ENCODE assay signal across 1 cellular context in the genomic region with DNA sequence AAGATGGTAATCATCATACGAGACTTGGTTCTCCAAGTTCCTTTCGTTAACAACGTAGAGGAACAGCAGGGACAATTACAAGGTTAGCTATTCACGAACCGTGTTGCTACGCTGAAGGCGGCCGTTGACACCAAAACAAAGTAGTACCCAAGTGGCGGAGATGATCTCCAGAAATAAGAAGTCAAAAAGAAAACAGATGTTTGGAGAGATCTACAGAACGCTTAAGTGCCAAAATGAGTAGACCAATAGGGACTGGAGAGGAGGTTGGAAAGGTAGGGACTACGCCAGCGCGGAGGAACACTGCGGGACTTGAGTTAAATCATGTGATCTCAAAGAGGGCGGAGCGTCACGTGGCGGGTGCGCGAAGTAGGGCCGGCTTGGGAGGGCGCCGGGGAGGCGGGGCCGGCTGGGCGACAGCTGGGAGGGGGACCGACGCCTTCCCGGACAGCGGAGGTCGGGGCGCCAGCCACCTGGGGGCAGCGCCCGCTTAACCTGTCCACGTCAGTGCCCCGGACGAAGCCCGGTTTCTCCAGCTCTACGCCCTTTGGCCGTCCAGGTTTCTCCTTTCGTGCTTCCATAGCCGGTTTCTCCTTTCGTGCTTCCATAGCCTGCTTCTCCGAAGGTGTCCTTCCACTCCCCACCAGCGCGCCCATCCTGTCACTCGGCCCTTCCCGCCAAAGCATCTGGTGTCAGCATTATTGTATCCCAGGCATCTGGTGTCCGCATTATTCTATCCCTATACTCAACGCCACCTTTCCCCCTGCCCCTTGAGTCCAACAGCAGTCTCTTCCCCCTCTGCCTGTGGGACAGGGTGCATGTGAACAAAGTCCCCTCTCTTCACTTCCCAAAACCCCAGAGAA.
A peak's percentile ranks its signal among the peaks of the same experiment; 100 is the strongest.
TF ChIP-seq lines count a peak whose summit lies in the region.

No MANE protein-coding gene starts in this region.

TF ChIP-seq in K562, 482 proteins besides CTCF, POLR2A, EP300 and RAD21 (continued from another document and continues in another):
- TF ChIP-seq, protein P1, sequence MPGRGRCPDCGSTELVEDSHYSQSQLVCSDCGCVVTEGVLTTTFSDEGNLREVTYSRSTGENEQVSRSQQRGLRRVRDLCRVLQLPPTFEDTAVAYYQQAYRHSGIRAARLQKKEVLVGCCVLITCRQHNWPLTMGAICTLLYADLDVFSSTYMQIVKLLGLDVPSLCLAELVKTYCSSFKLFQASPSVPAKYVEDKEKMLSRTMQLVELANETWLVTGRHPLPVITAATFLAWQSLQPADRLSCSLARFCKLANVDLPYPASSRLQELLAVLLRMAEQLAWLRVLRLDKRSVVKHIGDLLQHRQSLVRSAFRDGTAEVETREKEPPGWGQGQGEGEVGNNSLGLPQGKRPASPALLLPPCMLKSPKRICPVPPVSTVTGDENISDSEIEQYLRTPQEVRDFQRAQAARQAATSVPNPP (IDR thresholded peaks at IDR 0.05; ENCODE audit: borderline replicate concordance, insufficient read depth, insufficient read length) = no peak
- no peak for TF ChIP-seq ARHGAP35 (IDR thresholded peaks at IDR 0.05; ENCODE audit: partially characterized antibody)
- no peak for TF ChIP-seq FIP1L1 (IDR thresholded peaks at IDR 0.05; ENCODE audit: low read depth, low read length, poor library complexity, severe bottlenecking)
- peak; percentile 59; the same call in 1 of the 2 replicates for TF ChIP-seq CBX1 (IDR thresholded peaks at IDR 0.05; ENCODE audit: low read depth)
- no peak for TF ChIP-seq RBM22 (IDR thresholded peaks at IDR 0.05; ENCODE audit: low read depth, low read length, poor library complexity, severe bottlenecking)
- peak; percentile 72 for TF ChIP-seq NCOR1 (IDR thresholded peaks at IDR 0.05)
- no peak for TF ChIP-seq ZNF512 (tag; IDR thresholded peaks at IDR 0.05)
- no peak; the same call in 1 of the 2 replicates for TF ChIP-seq DMBX1 (CRISPR knock-in tag; IDR thresholded peaks at IDR 0.05; ENCODE audit: borderline replicate concordance)
- TF ChIP-seq ZNF124 (CRISPR knock-in tag; IDR thresholded peaks at IDR 0.05) = no peak
- no peak for TF ChIP-seq E2F3 (CRISPR knock-in tag; IDR thresholded peaks at IDR 0.05)
- no peak for TF ChIP-seq ZBTB9 (CRISPR knock-in tag; IDR thresholded peaks at IDR 0.05)
- TF ChIP-seq ZNF184 (CRISPR knock-in tag; IDR thresholded peaks at IDR 0.05) = no peak
- TF ChIP-seq FOXM1 (IDR thresholded peaks at IDR 0.05; ENCODE audit: low read depth) = no peak
- TF ChIP-seq FOXM1 (CRISPR knock-in tag; IDR thresholded peaks at IDR 0.05; ENCODE audit: low read depth) = no peak
- TF ChIP-seq PHB2 (IDR thresholded peaks at IDR 0.05; ENCODE audit: low read depth) = no peak
- TF ChIP-seq SMAD4 (CRISPR knock-in tag; conservative IDR thresholded peaks at IDR 0.05) = peak; percentile 83
- TF ChIP-seq GABPB1 (CRISPR knock-in tag; IDR thresholded peaks at IDR 0.05) = peak; percentile 50; the same call in 1 of the 2 replicates
- no peak for TF ChIP-seq TEAD4 (IDR thresholded peaks at IDR 0.05; ENCODE audit: low read length)
- no peak for TF ChIP-seq TEAD4 (CRISPR knock-in tag; IDR thresholded peaks at IDR 0.05; ENCODE audit: borderline replicate concordance)
- no peak for TF ChIP-seq ZNF239 (CRISPR knock-in tag; IDR thresholded peaks at IDR 0.05)
- no peak for TF ChIP-seq GATA2 (CRISPR knock-in tag; IDR thresholded peaks at IDR 0.05)
- no peak for TF ChIP-seq ZNF717 (CRISPR knock-in tag; IDR thresholded peaks at IDR 0.05)
- TF ChIP-seq ARID2 (IDR thresholded peaks at IDR 0.05) = no peak
- TF ChIP-seq TBL1XR1 (IDR thresholded peaks at IDR 0.05; ENCODE audit: low read length in 2 of 2) = peak in 1 of 2 experiments; percentile 8; a peak in 1 of 4 replicates
- TF ChIP-seq TRIM24 (IDR thresholded peaks at IDR 0.05) = peak in 1 of 2 experiments; percentile 53; a peak in 2 of 4 replicates
- no peak for TF ChIP-seq SRSF1 (IDR thresholded peaks at IDR 0.05; ENCODE audit: low read depth, low read length)
- TF ChIP-seq CGGBP1 (CRISPR knock-in tag; IDR thresholded peaks at IDR 0.05) = no peak
- no peak for TF ChIP-seq ZMIZ1 (IDR thresholded peaks at IDR 0.05; ENCODE audit: low read depth in 2 of 2, low read length in 2 of 2)
- no peak for TF ChIP-seq PML (IDR thresholded peaks at IDR 0.05; ENCODE audit: low read length)
- TF ChIP-seq CBFA2T2 (conservative IDR thresholded peaks at IDR 0.05) = peak; percentile 90
- TF ChIP-seq, protein P2, sequence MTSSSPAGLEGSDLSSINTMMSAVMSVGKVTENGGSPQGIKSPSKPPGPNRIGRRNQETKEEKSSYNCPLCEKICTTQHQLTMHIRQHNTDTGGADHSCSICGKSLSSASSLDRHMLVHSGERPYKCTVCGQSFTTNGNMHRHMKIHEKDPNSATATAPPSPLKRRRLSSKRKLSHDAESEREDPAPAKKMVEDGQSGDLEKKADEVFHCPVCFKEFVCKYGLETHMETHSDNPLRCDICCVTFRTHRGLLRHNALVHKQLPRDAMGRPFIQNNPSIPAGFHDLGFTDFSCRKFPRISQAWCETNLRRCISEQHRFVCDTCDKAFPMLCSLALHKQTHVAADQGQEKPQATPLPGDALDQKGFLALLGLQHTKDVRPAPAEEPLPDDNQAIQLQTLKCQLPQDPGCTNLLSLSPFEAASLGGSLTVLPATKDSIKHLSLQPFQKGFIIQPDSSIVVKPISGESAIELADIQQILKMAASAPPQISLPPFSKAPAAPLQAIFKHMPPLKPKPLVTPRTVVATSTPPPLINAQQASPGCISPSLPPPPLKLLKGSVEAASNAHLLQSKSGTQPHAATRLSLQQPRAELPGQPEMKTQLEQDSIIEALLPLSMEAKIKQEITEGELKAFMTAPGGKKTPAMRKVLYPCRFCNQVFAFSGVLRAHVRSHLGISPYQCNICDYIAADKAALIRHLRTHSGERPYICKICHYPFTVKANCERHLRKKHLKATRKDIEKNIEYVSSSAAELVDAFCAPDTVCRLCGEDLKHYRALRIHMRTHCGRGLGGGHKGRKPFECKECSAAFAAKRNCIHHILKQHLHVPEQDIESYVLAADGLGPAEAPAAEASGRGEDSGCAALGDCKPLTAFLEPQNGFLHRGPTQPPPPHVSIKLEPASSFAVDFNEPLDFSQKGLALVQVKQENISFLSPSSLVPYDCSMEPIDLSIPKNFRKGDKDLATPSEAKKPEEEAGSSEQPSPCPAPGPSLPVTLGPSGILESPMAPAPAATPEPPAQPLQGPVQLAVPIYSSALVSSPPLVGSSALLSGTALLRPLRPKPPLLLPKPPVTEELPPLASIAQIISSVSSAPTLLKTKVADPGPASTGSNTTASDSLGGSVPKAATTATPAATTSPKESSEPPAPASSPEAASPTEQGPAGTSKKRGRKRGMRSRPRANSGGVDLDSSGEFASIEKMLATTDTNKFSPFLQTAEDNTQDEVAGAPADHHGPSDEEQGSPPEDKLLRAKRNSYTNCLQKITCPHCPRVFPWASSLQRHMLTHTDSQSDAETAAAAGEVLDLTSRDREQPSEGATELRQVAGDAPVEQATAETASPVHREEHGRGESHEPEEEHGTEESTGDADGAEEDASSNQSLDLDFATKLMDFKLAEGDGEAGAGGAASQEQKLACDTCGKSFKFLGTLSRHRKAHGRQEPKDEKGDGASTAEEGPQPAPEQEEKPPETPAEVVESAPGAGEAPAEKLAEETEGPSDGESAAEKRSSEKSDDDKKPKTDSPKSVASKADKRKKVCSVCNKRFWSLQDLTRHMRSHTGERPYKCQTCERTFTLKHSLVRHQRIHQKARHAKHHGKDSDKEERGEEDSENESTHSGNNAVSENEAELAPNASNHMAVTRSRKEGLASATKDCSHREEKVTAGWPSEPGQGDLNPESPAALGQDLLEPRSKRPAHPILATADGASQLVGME (CRISPR knock-in tag; IDR thresholded peaks at IDR 0.05) = no peak
- TF ChIP-seq ZZZ3 (IDR thresholded peaks at IDR 0.05) = no peak
- TF ChIP-seq RBM34 (IDR thresholded peaks at IDR 0.05; ENCODE audit: borderline replicate concordance, insufficient read depth, low read length) = no peak
- peak; percentile 48; the same call in 1 of the 2 replicates for TF ChIP-seq L3MBTL2 (IDR thresholded peaks at IDR 0.05)
- TF ChIP-seq ZBED1 (IDR thresholded peaks at IDR 0.05) = 0 out of 2 replicates have a peak, but pooled peaks have one; percentile 22
- no peak for TF ChIP-seq SRSF9 (IDR thresholded peaks at IDR 0.05; ENCODE audit: borderline replicate concordance, low read depth, low read length)
- TF ChIP-seq JUNB (CRISPR knock-in tag; conservative IDR thresholded peaks at IDR 0.05) = no peak
- peak; percentile 66; the same call in 1 of the 2 replicates for TF ChIP-seq OTX1 (CRISPR knock-in tag; IDR thresholded peaks at IDR 0.05)
- no peak for TF ChIP-seq EHMT2 (IDR thresholded peaks at IDR 0.05)
- TF ChIP-seq, protein P3, sequence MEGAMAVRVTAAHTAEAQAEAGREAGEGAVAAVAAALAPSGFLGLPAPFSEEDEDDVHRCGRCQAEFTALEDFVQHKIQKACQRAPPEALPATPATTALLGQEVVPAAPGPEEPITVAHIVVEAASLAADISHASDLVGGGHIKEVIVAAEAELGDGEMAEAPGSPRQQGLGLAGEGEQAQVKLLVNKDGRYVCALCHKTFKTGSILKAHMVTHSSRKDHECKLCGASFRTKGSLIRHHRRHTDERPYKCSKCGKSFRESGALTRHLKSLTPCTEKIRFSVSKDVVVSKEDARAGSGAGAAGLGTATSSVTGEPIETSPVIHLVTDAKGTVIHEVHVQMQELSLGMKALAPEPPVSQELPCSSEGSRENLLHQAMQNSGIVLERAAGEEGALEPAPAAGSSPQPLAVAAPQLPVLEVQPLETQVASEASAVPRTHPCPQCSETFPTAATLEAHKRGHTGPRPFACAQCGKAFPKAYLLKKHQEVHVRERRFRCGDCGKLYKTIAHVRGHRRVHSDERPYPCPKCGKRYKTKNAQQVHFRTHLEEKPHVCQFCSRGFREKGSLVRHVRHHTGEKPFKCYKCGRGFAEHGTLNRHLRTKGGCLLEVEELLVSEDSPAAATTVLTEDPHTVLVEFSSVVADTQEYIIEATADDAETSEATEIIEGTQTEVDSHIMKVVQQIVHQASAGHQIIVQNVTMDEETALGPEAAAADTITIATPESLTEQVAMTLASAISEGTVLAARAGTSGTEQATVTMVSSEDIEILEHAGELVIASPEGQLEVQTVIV (CRISPR knock-in tag; IDR thresholded peaks at IDR 0.05; ENCODE audit: borderline replicate concordance) = no peak
- no peak for TF ChIP-seq HEY1 (CRISPR knock-in tag; IDR thresholded peaks at IDR 0.05; ENCODE audit: borderline replicate concordance)
- TF ChIP-seq CC2D1A (IDR thresholded peaks at IDR 0.05) = peak; percentile 56; the same call in 1 of the 2 replicates
- TF ChIP-seq, protein P4, sequence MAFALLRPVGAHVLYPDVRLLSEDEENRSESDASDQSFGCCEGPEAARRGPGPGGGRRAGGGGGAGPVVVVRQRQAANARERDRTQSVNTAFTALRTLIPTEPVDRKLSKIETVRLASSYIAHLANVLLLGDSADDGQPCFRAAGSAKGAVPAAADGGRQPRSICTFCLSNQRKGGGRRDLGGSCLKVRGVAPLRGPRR (CRISPR knock-in tag; IDR thresholded peaks at IDR 0.05) = no peak
- no peak for TF ChIP-seq KLF10 (CRISPR knock-in tag; IDR thresholded peaks at IDR 0.05)
- TF ChIP-seq ZNF830 (CRISPR knock-in tag; IDR thresholded peaks at IDR 0.05) = no peak
- TF ChIP-seq ZNF12 (CRISPR knock-in tag; IDR thresholded peaks at IDR 0.05) = no peak
- TF ChIP-seq ZNF57 (CRISPR knock-in tag; IDR thresholded peaks at IDR 0.05) = no peak
- TF ChIP-seq POLR2H (tag; IDR thresholded peaks at IDR 0.05; ENCODE audit: low read depth) = peak; percentile 70
- TF ChIP-seq XRCC4 (IDR thresholded peaks at IDR 0.05; ENCODE audit: extremely low read depth, insufficient read depth, insufficient read length) = no peak
